1 cellular context compared by ENCODE assay signal in genomic region chr7:133358728-133359127, GRCh38.
TF ChIP-seq lines count a peak whose summit lies in the region.

No MANE protein-coding gene starts in this region.

TF ChIP-seq in SK-N-SH treated with all-trans-retinoic acid at 6 μM for 48 hours, 23 proteins besides CTCF, POLR2A, EP300 and RAD21 (continued from another document):
- no peak for TF ChIP-seq CREB5 (CRISPR knock-in tag; IDR thresholded peaks at IDR 0.05; ENCODE audit: low read depth)
- TF ChIP-seq, protein P1, sequence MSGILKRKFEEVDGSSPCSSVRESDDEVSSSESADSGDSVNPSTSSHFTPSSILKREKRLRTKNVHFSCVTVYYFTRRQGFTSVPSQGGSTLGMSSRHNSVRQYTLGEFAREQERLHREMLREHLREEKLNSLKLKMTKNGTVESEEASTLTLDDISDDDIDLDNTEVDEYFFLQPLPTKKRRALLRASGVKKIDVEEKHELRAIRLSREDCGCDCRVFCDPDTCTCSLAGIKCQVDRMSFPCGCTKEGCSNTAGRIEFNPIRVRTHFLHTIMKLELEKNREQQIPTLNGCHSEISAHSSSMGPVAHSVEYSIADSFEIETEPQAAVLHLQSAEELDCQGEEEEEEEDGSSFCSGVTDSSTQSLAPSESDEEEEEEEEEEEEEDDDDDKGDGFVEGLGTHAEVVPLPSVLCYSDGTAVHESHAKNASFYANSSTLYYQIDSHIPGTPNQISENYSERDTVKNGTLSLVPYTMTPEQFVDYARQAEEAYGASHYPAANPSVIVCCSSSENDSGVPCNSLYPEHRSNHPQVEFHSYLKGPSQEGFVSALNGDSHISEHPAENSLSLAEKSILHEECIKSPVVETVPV (CRISPR knock-in tag; IDR thresholded peaks at IDR 0.05) = no peak
